8 cellular contexts compared by ENCODE assay signal in genomic region chr4:152780267-152780811, GRCh38. TPM values are rescaled to one million over a fixed set of nuclear protein-coding genes. Genes with fewer than 3 reads are reported as not detected.
DNase-seq lines count a peak whose midpoint lies in the region; ATAC-seq and TF ChIP-seq lines count a peak whose summit lies in the region.

No MANE protein-coding gene starts in this region.

- H2BK5ac ChIP-seq in neuronal stem cell (ENCODE audit: low read length): peak overlapping the region; percentile 26

- H3K36me3 Mint-ChIP-seq in T-helper 1 cell treated with Interleukin-12 subunit alpha and Interleukin-12 subunit beta and Interleukin-4 antibody, amounts not matched to agents 30 μg/mL and 1 μg/mL, for 36 hours (ENCODE audit: low read depth): peaks cover 11% of the 10 kb centered on the region

- no peaks in the 10 kb centered on the region for H3K9me3 Mint-ChIP-seq in T-helper 1 cell treated with Interleukin-12 subunit alpha and Interleukin-12 subunit beta and Interleukin-4 antibody, amounts not matched to agents 30 μg/mL and 1 μg/mL, for 36 hours

- H3K4me1 Mint-ChIP-seq in T-helper 1 cell treated with Interleukin-12 subunit alpha and Interleukin-12 subunit beta and Interleukin-4 antibody, amounts not matched to agents 30 μg/mL and 1 μg/mL, for 36 hours (ENCODE audit: low read depth): peaks cover 37% of the 10 kb centered on the region

- no CpG with 5 or more reads among the region's 16 CpGs for WGBS in neuronal stem cell (ENCODE audit: extremely low coverage in 2 of 2, insufficient read length in 2 of 2, insufficient replicate concordance in 1 of 2), 2 donors

- no peak overlapping the region for H2BK12ac ChIP-seq in neuronal stem cell (ENCODE audit: low read length)

- H3K4me3 Mint-ChIP-seq in T-helper 1 cell treated with Interleukin-12 subunit alpha and Interleukin-12 subunit beta and Interleukin-4 antibody, amounts not matched to agents 30 μg/mL and 1 μg/mL, for 36 hours: peak overlapping the region; percentile 97

- peak overlapping the region; percentile 1 for H2AK5ac ChIP-seq in neuronal stem cell (ENCODE audit: low read depth, low read length)

- no peak overlapping the region for H2BK15ac ChIP-seq in neuronal stem cell (ENCODE audit: low read length)

- peak overlapping the region; percentile 37 for H3K23ac ChIP-seq in neuronal stem cell (ENCODE audit: low read depth, low read length, poor library complexity)

- peak overlapping the region; percentile 93 for H2AFZ ChIP-seq in neuronal stem cell (ENCODE audit: low read length)

- no peak overlapping the region for H3K14ac ChIP-seq in neuronal stem cell (ENCODE audit: low read length)

- H3K79me1 ChIP-seq in neuronal stem cell (ENCODE audit: low read depth, low read length): peaks cover 2% of the 10 kb centered on the region

- H3K9ac ChIP-seq in neuronal stem cell (ENCODE audit: low read depth, low read length, poor library complexity): peak overlapping the region; percentile 78

- peak overlapping the region; percentile 94 for H3K27ac Mint-ChIP-seq in T-helper 1 cell treated with Interleukin-12 subunit alpha and Interleukin-12 subunit beta and Interleukin-4 antibody, amounts not matched to agents 30 μg/mL and 1 μg/mL, for 36 hours

- DNase-seq in Daoy (ENCODE audit: low read depth) (peak; percentile 9), fibroblast of pulmonary artery (ENCODE audit: low read depth) (peak; percentile 38), neuronal stem cell (ENCODE audit: low spot score) (no peak), cerebellar cortex (ENCODE audit: low spot score) (no peak)
- no peak for DNase-seq in NK-92 treated with Interleukin-12 subunit alpha and Interleukin-12 subunit beta, amount 100 ng/mL, for 24 hours (lab: John Stamatoyannopoulos, UW)

- H3K4ac ChIP-seq in neuronal stem cell (ENCODE audit: low read length): no peak overlapping the region

- peaks cover 6 to 8% of the 10 kb centered on the region in 2 donors for H3K4me1 ChIP-seq in neuronal stem cell (ENCODE audit: control insufficient read depth in 2 of 2, insufficient read depth in 1 of 2, low read depth in 1 of 2, low read length in 2 of 2)

- H4K8ac ChIP-seq in neuronal stem cell (ENCODE audit: low read depth, low read length): no peak overlapping the region

- H3K4me3 ChIP-seq in fibroblast of pulmonary artery (replicated peaks; ENCODE audit: low read depth, low read length): peak overlapping the region; percentile 86
- H3K4me3 ChIP-seq in neuronal stem cell (ENCODE audit: low read length in 2 of 2): peak overlapping the region; percentile 92 to 93

- no peak overlapping the region for H4K91ac ChIP-seq in neuronal stem cell (ENCODE audit: low read depth, low read length, poor library complexity)

- H3K27me3 Mint-ChIP-seq in T-helper 1 cell treated with Interleukin-12 subunit alpha and Interleukin-12 subunit beta and Interleukin-4 antibody, amounts not matched to agents 30 μg/mL and 1 μg/mL, for 36 hours (ENCODE audit: low read depth): peaks cover 24% of the 10 kb centered on the region

- peaks cover 0 to 20% of the 10 kb centered on the region in 2 donors for H3K36me3 ChIP-seq in neuronal stem cell (replicated peaks in 1 of 2; ENCODE audit: control insufficient read depth in 2 of 2, insufficient read depth in 2 of 2, low read length in 2 of 2)

- peak overlapping the region; percentile 96 for H3K18ac ChIP-seq in neuronal stem cell (ENCODE audit: low read length)

- H3K27me3 ChIP-seq in neuronal stem cell (ENCODE audit: control insufficient read depth in 3 of 3, insufficient read depth in 3 of 3, low read depth in 1 of 3, low read length in 3 of 3): no peaks in the 10 kb centered on the region

- no peak overlapping the region for H2BK120ac ChIP-seq in neuronal stem cell (ENCODE audit: low read depth, low read length)

- H3K4me2 ChIP-seq in neuronal stem cell (ENCODE audit: insufficient read depth, low read length, poor library complexity, severe bottlenecking): peak overlapping the region; percentile 94

- peak overlapping the region; percentile 78 for H3K27ac ChIP-seq in neuronal stem cell (replicated peaks; ENCODE audit: low read length)

- H3K9me3 ChIP-seq in neuronal stem cell (replicated peaks in 1 of 2; ENCODE audit: control insufficient read depth in 2 of 2, insufficient read depth in 1 of 2, low read depth in 1 of 2, low read length in 2 of 2): no peaks in the 10 kb centered on the region

- ATAC-seq in HG02938 (IDR thresholded peaks at IDR 0.05; ENCODE audit: unreplicated experiment): peak; percentile 32
- ATAC-seq in GM18873 (IDR thresholded peaks at IDR 0.05; ENCODE audit: low FRiP score, unreplicated experiment): no peak

- TF ChIP-seq CTCF in fibroblast of pulmonary artery (IDR thresholded peaks at IDR 0.05; ENCODE audit: low read length, missing control alignments): no peak

RNA-seq across cellular contexts. Expression of gene ARFIP1, which starts 0.6 kb away (rescaled TPM):
- total RNA-seq in Daoy (2014; rRNA removed; shearing (Covaris generic)): 20.7 and 27.5 TPM in 2 replicates
- polyA plus RNA-seq in neuronal stem cell (2013, experiment 1 of 2): 45.0 TPM
- 43.7 TPM for polyA plus RNA-seq in neuronal stem cell (2013, experiment 2 of 2)

RNA-seq across cellular contexts. Expression of gene TIGD4, which starts 0.8 kb away (rescaled TPM):
- 0.11 TPM in 1 of 2 replicates, not detected in the other for total RNA-seq in Daoy (2014; rRNA removed; shearing (Covaris generic))
- 3.0 TPM for polyA plus RNA-seq in neuronal stem cell (2013, experiment 1 of 2)
- 3.2 TPM for polyA plus RNA-seq in neuronal stem cell (2013, experiment 2 of 2)

Comparison
In these comparisons a context has a peak if more than half of its experiments do, and no peak if none do; other contexts are left out.
1. DNase-seq: peak in Daoy (single experiment) and fibroblast of pulmonary artery (single experiment); none in neuronal stem cell (single experiment), NK-92 treated with Interleukin-12 subunit alpha and Interleukin-12 subunit beta, amount 100 ng/mL, for 24 hours (single experiment) and cerebellar cortex (single experiment).